In genomic region chr3:135261214-135261775, GRCh38 we compare ENCODE assay signal across 31 cellular contexts.
"Had no signal": no experiment of that assay in that cellular context is flagged by ENCODE, and none has a peak within 500 bp of the region (broad histone marks: within the 10 kb centered on the region; RNA-seq: fewer than 3 reads in every experiment).

No MANE protein-coding gene starts in this region.

- FAIRE-seq: colon, endometrium, endothelial cell of umbilical vein, frontal cortex, TTC549 had no signal

- H3K27me3 ChIP-seq: body of pancreas had no signal

- H3K4me3 ChIP-seq: body of pancreas had no signal

- H3K27me3 Mint-ChIP-seq: activated CD4-positive, alpha-beta memory T cell treated with anti-CD3 and anti-CD28 coated beads, Interleukin-2, amount 10 ng/mL, durations not matched to agents 7 days and 5 days; activated CD4-positive, alpha-beta T cell treated with anti-CD3 and anti-CD28 coated beads, Interleukin-2, amount 10 ng/mL, durations not matched to agents 7 days and 5 days had no signal

- H3K36me3 Mint-ChIP-seq: activated naive CD8-positive, alpha-beta T cell had no signal

- ATAC-seq: activated T-cell treated with anti-CD3 and anti-CD28 coated beads, Interleukin-2, amount 50 U/mL, for 72 hours; body of pancreas; WTC11 had no signal

- H3K9me3 Mint-ChIP-seq: activated T-cell treated with anti-CD3 and anti-CD28 coated beads, Interleukin-2, amount 50 U/mL, for 24 hours had no signal

- H3K27ac Mint-ChIP-seq: activated CD4-positive, alpha-beta memory T cell treated with anti-CD3 and anti-CD28 coated beads, Interleukin-2, amount 10 ng/mL, durations not matched to agents 7 days and 5 days; activated CD4-positive, alpha-beta T cell treated with anti-CD3 and anti-CD28 coated beads, Interleukin-2, amount 10 ng/mL, durations not matched to agents 7 days and 5 days; activated naive CD8-positive, alpha-beta T cell; activated T-cell treated with anti-CD3 and anti-CD28 coated beads, Interleukin-2, amount 50 U/mL, for 24 hours; activated T-cell treated with anti-CD3 and anti-CD28 coated beads, Interleukin-2, amount 50 U/mL, for 72 hours had no signal

- DNase-seq: activated CD4-positive, alpha-beta memory T cell treated with anti-CD3 and anti-CD28 coated beads, Interleukin-2, amount 10 ng/mL, durations not matched to agents 7 days and 5 days; activated CD4-positive, alpha-beta T cell treated with anti-CD3 and anti-CD28 coated beads for 1 hour; activated CD4-positive, alpha-beta T cell treated with anti-CD3 and anti-CD28 coated beads for 4 hours; activated CD4-positive, alpha-beta T cell treated with anti-CD3 and anti-CD28 coated beads, Interleukin-2, amount 10 ng/mL, durations not matched to agents 7 days and 5 days; activated CD4-positive, alpha-beta T cell treated with anti-CD3 and anti-CD28 coated beads, Interleukin-2, amount 50 U/mL, for 4 hours; activated CD8-positive, alpha-beta memory T cell treated with anti-CD3 and anti-CD28 coated beads, Interleukin-2, amount 50 U/mL, for 48 hours; activated gamma-delta T cell treated with Interleukin-2 at 50 U/mL for 16 hours; activated naive CD4-positive, alpha-beta T cell treated with anti-CD3 and anti-CD28 coated beads, Interleukin-2, amount 50 U/mL, for 16 hours; activated naive CD4-positive, alpha-beta T cell treated with Interleukin-2 at 50 U/mL for 16 hours; activated T-cell treated with anti-CD3 and anti-CD28 coated beads for 4 hours; activated T-cell treated with anti-CD3 and anti-CD28 coated beads, Interleukin-2, amount 50 U/mL, for 24 hours; activated T-cell treated with anti-CD3 and anti-CD28 coated beads, Interleukin-2, amount 50 U/mL, for 72 hours; amniotic stem cell; anterior cingulate cortex; body of pancreas; caudate nucleus; cortex of kidney; dermis blood vessel endothelial cell; effector CD8-positive, alpha-beta T cell; foreskin fibroblast; head of caudate nucleus; T-helper 2 cell had no signal

- H3K9me3 ChIP-seq: body of pancreas had no signal

- H3K4me1 Mint-ChIP-seq: activated CD4-positive, alpha-beta memory T cell treated with anti-CD3 and anti-CD28 coated beads, Interleukin-2, amount 10 ng/mL, durations not matched to agents 7 days and 5 days; activated CD4-positive, alpha-beta T cell treated with anti-CD3 and anti-CD28 coated beads, Interleukin-2, amount 10 ng/mL, durations not matched to agents 7 days and 5 days had no signal

- H3K4me1 ChIP-seq: body of pancreas had no signal

- H3K27ac ChIP-seq: body of pancreas, epithelial cell of prostate, VCaP had no signal

- H3K4me3 Mint-ChIP-seq: activated CD4-positive, alpha-beta memory T cell treated with anti-CD3 and anti-CD28 coated beads, Interleukin-2, amount 10 ng/mL, durations not matched to agents 7 days and 5 days; activated CD4-positive, alpha-beta T cell treated with anti-CD3 and anti-CD28 coated beads, Interleukin-2, amount 10 ng/mL, durations not matched to agents 7 days and 5 days; activated naive CD8-positive, alpha-beta T cell; activated T-cell treated with anti-CD3 and anti-CD28 coated beads, Interleukin-2, amount 50 U/mL, for 24 hours; activated T-cell treated with anti-CD3 and anti-CD28 coated beads, Interleukin-2, amount 50 U/mL, for 72 hours; WTC11 had no signal
